Comparison of ENCODE assay signal across 9 cellular contexts in genomic region chr13:30346159-30346788, GRCh38. TPM values are rescaled to one million over a fixed set of nuclear protein-coding genes. Genes with fewer than 3 reads are reported as not detected.
A peak's percentile ranks its signal among the peaks of the same experiment; 100 is the strongest.
DNase-seq lines count a peak whose midpoint lies in the region; ATAC-seq and TF ChIP-seq lines count a peak whose summit lies in the region.
"Had no signal": no experiment of that assay in that cellular context is flagged by ENCODE, and none has a peak within 500 bp of the region (broad histone marks: within the 10 kb centered on the region; RNA-seq: fewer than 3 reads in every experiment).

No MANE protein-coding gene starts in this region.

- CTCF ChIA-PET in CD8-positive, alpha-beta T cell (lab: Charles Lee), result interaction anchor here (0.6 to 3.1 kb wide), 7 partner anchors 9 to 126 kb away, joined by 3 to 12 read pairs (median 3); partner anchors contain the start of gene KATNAL1
- CTCF ChIA-PET in activated CD4-positive, alpha-beta T cell treated with anti-CD3 and anti-CD28 coated beads, Interleukin-2, amount 10 ng/mL, durations not matched to agents 7 days and 5 days (lab: Charles Lee), result interaction anchor here (1.3 to 2.6 kb wide), 4 partner anchors 10 to 56 kb away, joined by 3 to 8 read pairs (median 3); no protein-coding TSS in a partner anchor

- H3K27me3 ChIP-seq in CD8-positive, alpha-beta T cell (ENCODE audit: insufficient read depth, low read length), result no peaks in the 10 kb centered on the region
- no peaks in the 10 kb centered on the region for H3K27me3 ChIP-seq in lung (ENCODE audit: control insufficient read depth, insufficient read depth)

- H3K4me3 ChIP-seq in CD8-positive, alpha-beta T cell (ENCODE audit: low read depth, low read length), result no peak overlapping the region
- no peak overlapping the region for H3K4me3 ChIP-seq in lung
- H3K4me3 ChIP-seq: SK-N-MC had no signal

- peaks cover 37% of the 10 kb centered on the region for H3K4me1 ChIP-seq in CD8-positive, alpha-beta T cell (ENCODE audit: insufficient read depth, low read length)
- peaks cover 0 to 7% of the 10 kb centered on the region in 2 donors for H3K4me1 ChIP-seq in lung (ENCODE audit: control insufficient read depth in 2 of 2, insufficient read depth in 2 of 2, low read length in 2 of 2)

- H3K4me1 Mint-ChIP-seq in CD8-positive, alpha-beta T cell (ENCODE audit: low read depth), result peaks cover 40% of the 10 kb centered on the region
- H3K4me1 Mint-ChIP-seq in activated CD4-positive, alpha-beta T cell treated with anti-CD3 and anti-CD28 coated beads, Interleukin-2, amount 10 ng/mL, durations not matched to agents 7 days and 5 days, result peaks cover 34% of the 10 kb centered on the region

- H3K4me3 Mint-ChIP-seq in CD8-positive, alpha-beta T cell, result peak overlapping the region; percentile 38
- H3K4me3 Mint-ChIP-seq in activated CD4-positive, alpha-beta T cell treated with anti-CD3 and anti-CD28 coated beads, Interleukin-2, amount 10 ng/mL, durations not matched to agents 7 days and 5 days, result peak overlapping the region; percentile 40

- no peaks in the 10 kb centered on the region for H3K9me3 ChIP-seq in CD8-positive, alpha-beta T cell (ENCODE audit: low read length)
- no peaks in the 10 kb centered on the region for H3K9me3 ChIP-seq in lung (ENCODE audit: control insufficient read depth in 2 of 2, insufficient read depth in 1 of 2, low read length in 1 of 2)

- TF ChIP-seq CTCF in CD8-positive, alpha-beta T cell (IDR thresholded peaks at IDR 0.05), result no peak
- no peak for TF ChIP-seq CTCF in lung (IDR thresholded peaks at IDR 0.05; ENCODE audit: control extremely low read depth, extremely low read depth)

- POLR2A ChIA-PET in CD8-positive, alpha-beta T cell (lab: Charles Lee), result interaction anchor here (0.8 to 1.6 kb wide), 6 partner anchors 10 to 214 kb away, joined by 3 to 10 read pairs (median 4); no protein-coding TSS in a partner anchor
- POLR2A ChIA-PET in activated CD4-positive, alpha-beta T cell treated with anti-CD3 and anti-CD28 coated beads, Interleukin-2, amount 10 ng/mL, durations not matched to agents 7 days and 5 days (lab: Charles Lee), result interaction anchor here (0.7 kb wide), 1 partner anchor 28 kb away, joined by 6 read pairs; no protein-coding TSS in a partner anchor

- no peaks in the 10 kb centered on the region for H3K27me3 Mint-ChIP-seq in CD8-positive, alpha-beta T cell (ENCODE audit: low read depth)
- H3K27me3 Mint-ChIP-seq in activated CD4-positive, alpha-beta T cell treated with anti-CD3 and anti-CD28 coated beads, Interleukin-2, amount 10 ng/mL, durations not matched to agents 7 days and 5 days, result peaks cover 6% of the 10 kb centered on the region

- WGBS in lung, 2 donors, result 58 to 76% methylated on average over 5 of the region's 5 CpGs

- H3K9me3 Mint-ChIP-seq in CD8-positive, alpha-beta T cell, result no peaks in the 10 kb centered on the region
- peaks cover 3% of the 10 kb centered on the region for H3K9me3 Mint-ChIP-seq in activated CD4-positive, alpha-beta T cell treated with anti-CD3 and anti-CD28 coated beads, Interleukin-2, amount 10 ng/mL, durations not matched to agents 7 days and 5 days

- H3K36me3 ChIP-seq in CD8-positive, alpha-beta T cell (ENCODE audit: insufficient read depth, low read length), result no peaks in the 10 kb centered on the region
- H3K36me3 ChIP-seq in lung (ENCODE audit: control insufficient read depth in 2 of 2, insufficient read depth in 2 of 2, low read length in 2 of 2), result no peaks in the 10 kb centered on the region

- peak; percentile 38 to 84 (median 58) for DNase-seq in CD8-positive, alpha-beta T cell
- peak; percentile 85 for DNase-seq in activated CD4-positive, alpha-beta T cell treated with anti-CD3 and anti-CD28 coated beads, Interleukin-2, amount 10 ng/mL, durations not matched to agents 7 days and 5 days
- DNase-seq in lung (ENCODE audit: low spot score), result no peak
- DNase-seq in SHP77 treated with DMSO at 0.1 percent for 48 hours (lab: John Stamatoyannopoulos, UW), result no peak
- no peak for DNase-seq in AG08396 (ENCODE audit: low spot score)
- DNase-seq in kidney glomerular epithelial cell (lab: John Stamatoyannopoulos, UW), result no peak
- no peak for DNase-seq in mesenteric fat pad (ENCODE audit: low spot score)

- no peaks in the 10 kb centered on the region for H3K36me3 Mint-ChIP-seq in CD8-positive, alpha-beta T cell
- peaks cover 37% of the 10 kb centered on the region for H3K36me3 Mint-ChIP-seq in activated CD4-positive, alpha-beta T cell treated with anti-CD3 and anti-CD28 coated beads, Interleukin-2, amount 10 ng/mL, durations not matched to agents 7 days and 5 days (ENCODE audit: low read depth)

- intact Hi-C loops in CD8-positive, alpha-beta T cell (cut with DNase I, micrococcal nuclease), result loop anchor here in 1 of 2 experiments (2.0 kb wide), 2 partner anchors 29 to 39 kb away; partner anchors contain the start of gene KATNAL1

- H3K27ac Mint-ChIP-seq in CD8-positive, alpha-beta T cell, result peak overlapping the region; percentile 7
- peak overlapping the region; percentile 63 for H3K27ac Mint-ChIP-seq in activated CD4-positive, alpha-beta T cell treated with anti-CD3 and anti-CD28 coated beads, Interleukin-2, amount 10 ng/mL, durations not matched to agents 7 days and 5 days

- no peak overlapping the region for H3K27ac ChIP-seq in CD8-positive, alpha-beta T cell (ENCODE audit: low read depth, low read length)
- H3K27ac ChIP-seq in lung (ENCODE audit: low read depth in 1 of 2, low read length in 1 of 2), result no peak overlapping the region
- H3K27ac ChIP-seq: SK-N-MC had no signal

- ATAC-seq in CD8-positive, alpha-beta T cell, result peak; percentile 92
- ATAC-seq in HG02798 (IDR thresholded peaks at IDR 0.05; ENCODE audit: poor library complexity, unreplicated experiment) (peak; percentile 75), lung (ENCODE audit: insufficient read depth, low FRiP score) (peak; percentile 49)

RNA-seq across cellular contexts. Expression of gene KATNAL1, which starts 38.9 kb away (rescaled TPM):
- 1 to 10 TPM; 2.4 to 2.5 TPM for total RNA-seq in CD8-positive, alpha-beta T cell
- 10 to 100 TPM; 25.0 to 27.4 TPM for total RNA-seq in activated CD4-positive, alpha-beta T cell treated with anti-CD3 and anti-CD28 coated beads, Interleukin-2, amount 10 ng/mL, durations not matched to agents 7 days and 5 days
- total RNA-seq in lung (10 to 100 TPM; 15.7 to 20.5 TPM), mesenteric fat pad (31.6 TPM)
- 1 to 10 TPM; 2.4 to 3.0 TPM for polyA plus RNA-seq in lung

Comparison
In these comparisons a context has a peak if more than half of its experiments do, and no peak if none do; other contexts are left out.
1. DNase-seq: peak in CD8-positive, alpha-beta T cell (7 of 7) and activated CD4-positive, alpha-beta T cell treated with anti-CD3 and anti-CD28 coated beads, Interleukin-2, amount 10 ng/mL, durations not matched to agents 7 days and 5 days (single experiment); none in lung (single experiment), SHP77 treated with DMSO at 0.1 percent for 48 hours (single experiment), AG08396 (single experiment), kidney glomerular epithelial cell (single experiment) and mesenteric fat pad (single experiment).
2. Peak in every context shown above with its lines, with median percentiles within 50 percentile points of each other: ATAC-seq.